ENCODE assay signal across 2 cellular contexts in genomic region chr21:46202592-46203202, GRCh38.
TF ChIP-seq lines count a peak whose summit lies in the region.

No MANE protein-coding gene starts in this region.

TF ChIP-seq in SK-N-SH, 30 proteins besides CTCF, POLR2A, EP300 and RAD21 (continued from another document):
- no peak for TF ChIP-seq REST (IDR thresholded peaks at IDR 0.05; ENCODE audit: low read depth, low read length)
- TF ChIP-seq YY1 (IDR thresholded peaks at IDR 0.05; ENCODE audit: low read depth) = no peak
- no peak for TF ChIP-seq USF2 (IDR thresholded peaks at IDR 0.05; ENCODE audit: borderline replicate concordance, low read depth, low read length)
- TF ChIP-seq FOSL2 (IDR thresholded peaks at IDR 0.05; ENCODE audit: borderline replicate concordance, low read depth) = no peak

TF ChIP-seq in SK-N-SH treated with all-trans-retinoic acid at 6 μM for 48 hours, 23 proteins besides CTCF, POLR2A, EP300 and RAD21 (continued from another document):
- TF ChIP-seq PATZ1 (CRISPR knock-in tag; IDR thresholded peaks at IDR 0.05; ENCODE audit: borderline replicate concordance) (no peak), PPARA (CRISPR knock-in tag; IDR thresholded peaks at IDR 0.05; ENCODE audit: borderline replicate concordance) (no peak), ZNF70 (CRISPR knock-in tag; IDR thresholded peaks at IDR 0.05) (no peak), CSDC2 (CRISPR knock-in tag; IDR thresholded peaks at IDR 0.05) (no peak), OSR1 (CRISPR knock-in tag; IDR thresholded peaks at IDR 0.05) (no peak), ZNF8 (CRISPR knock-in tag; IDR thresholded peaks at IDR 0.05) (no peak)
